ENCODE assay signal across 28 cellular contexts in genomic region chr4:85644061-85644460, GRCh38.
"Had no signal": no experiment of that assay in that cellular context is flagged by ENCODE, and none has a peak within 500 bp of the region (broad histone marks: within the 10 kb centered on the region; RNA-seq: fewer than 3 reads in every experiment).

No MANE protein-coding gene starts in this region.

- H3K4me3 ChIP-seq: coronary artery, esophagus squamous epithelium, gastrocnemius medialis, lower lobe of right lung, ovary, smooth muscle cell, suprapubic skin, transverse colon, upper lobe of right lung, uterus had no signal

- H3K36me3 Mint-ChIP-seq: natural killer cell had no signal

- H3K4me2 ChIP-seq: smooth muscle cell had no signal

- H3K4me1 ChIP-seq: esophagus squamous epithelium, gastrocnemius medialis, lower lobe of right lung, suprapubic skin, transverse colon, upper lobe of right lung, uterus had no signal

- DNase-seq: dermis blood vessel endothelial cell; effector memory CD4-positive, alpha-beta T cell; erythroblast; esophagus squamous epithelium; foreskin fibroblast; gastrocnemius medialis; head of caudate nucleus; left ventricle myocardium superior; lower lobe of right lung; natural killer cell; occipital lobe; ovary; posterior cingulate gyrus; retina; stimulated activated CD4-positive, alpha-beta T cell treated with anti-CD3 and anti-CD28 coated beads, Interleukin-12 subunit alpha, Interleukin-12 subunit beta, amount 100 ng/mL, for 4 hours; stimulated activated CD4-positive, alpha-beta T cell treated with anti-CD3 and anti-CD28 coated beads, Interleukin-1b, Interleukin-23, amount 100 ng/mL, for 48 hours; stimulated activated CD4-positive, alpha-beta T cell treated with anti-CD3 and anti-CD28 coated beads, Interleukin-4, amount 100 ng/mL, for 1 hour; stimulated activated CD8-positive, alpha-beta memory T cell treated with anti-CD3 and anti-CD28 coated beads, Interleukin-4, amount 100 ng/mL, for 48 hours; stimulated activated naive CD4-positive, alpha-beta T cell; stimulated activated naive CD8-positive, alpha-beta T cell treated with anti-CD3 and anti-CD28 coated beads, Interleukin-15, amount 100 ng/mL, for 72 hours; transverse colon; upper lobe of right lung; uterus had no signal

- ATAC-seq: gastrocnemius medialis; left ventricle myocardium superior; lower lobe of right lung; natural killer cell; sciatic nerve; stimulated activated naive CD8-positive, alpha-beta T cell treated with anti-CD3 and anti-CD28 coated beads, Interleukin-15, amount 100 ng/mL, for 72 hours; upper lobe of right lung had no signal

- FAIRE-seq: keratinocyte had no signal

- H3K27ac ChIP-seq: coronary artery, esophagus squamous epithelium, gastrocnemius medialis, lower lobe of right lung, ovary, suprapubic skin, transverse colon, upper lobe of right lung, uterus had no signal

- H3K27ac Mint-ChIP-seq: natural killer cell; stimulated activated naive CD8-positive, alpha-beta T cell treated with anti-CD3 and anti-CD28 coated beads, Interleukin-15, amount 100 ng/mL, for 72 hours had no signal

- H3K4me1 Mint-ChIP-seq: natural killer cell; stimulated activated naive CD8-positive, alpha-beta T cell treated with anti-CD3 and anti-CD28 coated beads, Interleukin-15, amount 100 ng/mL, for 72 hours had no signal

- H3K9me3 ChIP-seq: esophagus squamous epithelium, gastrocnemius medialis, lower lobe of right lung, ovary, suprapubic skin, transverse colon, upper lobe of right lung, uterus had no signal

- H3K4me3 Mint-ChIP-seq: natural killer cell; stimulated activated naive CD8-positive, alpha-beta T cell treated with anti-CD3 and anti-CD28 coated beads, Interleukin-15, amount 100 ng/mL, for 72 hours had no signal

- H3K36me3 ChIP-seq: esophagus squamous epithelium, gastrocnemius medialis, lower lobe of right lung, ovary, suprapubic skin, transverse colon, upper lobe of right lung, uterus had no signal

- H3K27me3 Mint-ChIP-seq: stimulated activated naive CD8-positive, alpha-beta T cell treated with anti-CD3 and anti-CD28 coated beads, Interleukin-15, amount 100 ng/mL, for 72 hours had no signal

- H3K27me3 ChIP-seq: esophagus squamous epithelium, gastrocnemius medialis, ovary, suprapubic skin, transverse colon, upper lobe of right lung, uterus had no signal
